In genomic region chr11:124669193-124669592, GRCh38 we compare ENCODE assay signal across 9 cellular contexts. TPM values are rescaled to one million over a fixed set of nuclear protein-coding genes. Genes with fewer than 3 reads are reported as not detected.
DNase-seq lines count a peak whose midpoint lies in the region; ATAC-seq and TF ChIP-seq lines count a peak whose summit lies in the region.
"Had no signal": no experiment of that assay in that cellular context is flagged by ENCODE, and none has a peak within 500 bp of the region (broad histone marks: within the 10 kb centered on the region; RNA-seq: fewer than 3 reads in every experiment).

No MANE protein-coding gene starts in this region.

- in situ Hi-C loops in astrocyte of the cerebellum (cut with HindIII; ENCODE audit: low sequenced_read_pairs) = no loop called here

- no peak for ATAC-seq in CD4-positive, alpha-beta T cell (ENCODE audit: poor library complexity)
- ATAC-seq in GM18861 (IDR thresholded peaks at IDR 0.05; ENCODE audit: unreplicated experiment) = peak; percentile 40

- no peaks in the 10 kb centered on the region for H3K27me3 Mint-ChIP-seq in CD4-positive, alpha-beta T cell

- H3K36me3 ChIP-seq in kidney epithelial cell (ENCODE audit: control insufficient read depth, insufficient read depth, low read length) (no peaks in the 10 kb centered on the region), testis (ENCODE audit: low read depth, missing control alignments) (no peaks in the 10 kb centered on the region)

- H3K27ac Mint-ChIP-seq in CD4-positive, alpha-beta T cell = no peak overlapping the region
- H3K27ac Mint-ChIP-seq: T-helper 1 cell treated with Interleukin-12 subunit alpha and Interleukin-12 subunit beta and Interleukin-4 antibody, amounts not matched to agents 30 μg/mL and 1 μg/mL, for 36 hours had no signal

- POLR2A ChIA-PET in CD4-positive, alpha-beta T cell (lab: Charles Lee) = interaction anchor here (0.6 to 6.2 kb wide), 12 partner anchors 22 to 207 kb away, joined by 3 to 89 read pairs (median 6); partner anchors contain the start of genes ESAM, MSANTD2 and NRGN
- POLR2A ChIA-PET in RWPE1 (lab: Yijun Ruan, JAX; ENCODE audit: low non-redundant PET) = no interaction called here

- no peak overlapping the region for H3K4me3 ChIP-seq in astrocyte of the cerebellum (ENCODE audit: low read depth, low read length)
- H3K4me3 ChIP-seq in kidney epithelial cell (ENCODE audit: low read depth, low read length) = no peak overlapping the region
- H3K4me3 ChIP-seq in testis = no peak overlapping the region

- intact Hi-C loops in CD4-positive, alpha-beta T cell (cut with DNase I, micrococcal nuclease) = loop anchor here (1.0 to 10.0 kb wide), 4 partner anchors 94 to 168 kb away; no protein-coding TSS in a partner anchor
- intact Hi-C loops in testis (cut with DNase I; ENCODE audit: low total_unique reads) = loop anchor here (5.0 kb wide), 1 partner anchor 168 kb away; no protein-coding TSS in a partner anchor

- no peaks in the 10 kb centered on the region for H3K9me3 ChIP-seq in CD4-positive, alpha-beta T cell (ENCODE audit: control insufficient read depth, low read length)
- H3K9me3 ChIP-seq in testis = no peaks in the 10 kb centered on the region

- peaks cover 32% of the 10 kb centered on the region for H3K4me1 Mint-ChIP-seq in CD4-positive, alpha-beta T cell (ENCODE audit: low read depth)

- CTCF ChIA-PET in CD4-positive, alpha-beta T cell (lab: Charles Lee) = interaction anchor here (0.6 to 5.9 kb wide), 31 partner anchors 9 to 196 kb away, joined by 3 to 48 read pairs (median 4); partner anchors contain the start of genes ESAM, MSANTD2, ROBO3 and TBRG1
- CTCF ChIA-PET in RWPE1 (lab: Yijun Ruan, JAX) = interaction anchor here (0.6 to 3.0 kb wide), 11 partner anchors 68 to 436 kb away, joined by 3 to 18 read pairs (median 4); partner anchors contain the start of gene ESAM

- H3K27me3 ChIP-seq in CD4-positive, alpha-beta T cell (ENCODE audit: control insufficient read depth, insufficient read depth, low read length) = no peaks in the 10 kb centered on the region
- H3K27me3 ChIP-seq in kidney epithelial cell (ENCODE audit: control insufficient read depth, insufficient read depth, low read length) (no peaks in the 10 kb centered on the region), testis (no peaks in the 10 kb centered on the region)

- no peaks in the 10 kb centered on the region for H3K9me3 Mint-ChIP-seq in CD4-positive, alpha-beta T cell
- H3K9me3 Mint-ChIP-seq: T-helper 1 cell treated with Interleukin-12 subunit alpha and Interleukin-12 subunit beta and Interleukin-4 antibody, amounts not matched to agents 30 μg/mL and 1 μg/mL, for 36 hours had no signal

- 31 to 34% methylated on average over 8 of the region's 8 CpGs for WGBS in testis, 2 donors

- DNase-seq in CD4-positive, alpha-beta T cell = peak in 9 of 10 experiments; percentile 2 to 30 (median 19)
- peak; percentile 29 for DNase-seq in KG1 (lab: John Stamatoyannopoulos, UW)
- peak; percentile 71 for DNase-seq in RWPE1 (ENCODE audit: low spot score)
- DNase-seq in astrocyte of the cerebellum (ENCODE audit: low read depth) = peak; percentile 29
- DNase-seq in kidney epithelial cell (ENCODE audit: low read depth) = no peak
- DNase-seq in testis = peak; percentile 56
- DNase-seq in COR-L47 (lab: John Stamatoyannopoulos, UW) = no peak

- peaks cover 25% of the 10 kb centered on the region for H3K36me3 Mint-ChIP-seq in CD4-positive, alpha-beta T cell (ENCODE audit: low read depth)

- H3K4me1 ChIP-seq in testis = no peaks in the 10 kb centered on the region

- H3K27ac ChIP-seq in CD4-positive, alpha-beta T cell (ENCODE audit: low read depth, low read length) = no peak overlapping the region
- H3K27ac ChIP-seq in RWPE1 (no peak overlapping the region), testis (no peak overlapping the region)

- H3K4me3 Mint-ChIP-seq in CD4-positive, alpha-beta T cell = no peak overlapping the region
- H3K4me3 Mint-ChIP-seq: T-helper 1 cell treated with Interleukin-12 subunit alpha and Interleukin-12 subunit beta and Interleukin-4 antibody, amounts not matched to agents 30 μg/mL and 1 μg/mL, for 36 hours had no signal

- peak; percentile 97 for TF ChIP-seq CTCF in CD4-positive, alpha-beta T cell (IDR thresholded peaks at IDR 0.05)
- TF ChIP-seq CTCF in RWPE1 (conservative IDR thresholded peaks at IDR 0.05; ENCODE audit: low read depth) (peak; percentile 86), astrocyte of the cerebellum (IDR thresholded peaks at IDR 0.05; ENCODE audit: low read depth, low read length, missing control alignments) (peak; percentile 54), kidney epithelial cell (IDR thresholded peaks at IDR 0.05; ENCODE audit: insufficient read depth, low read length, poor library complexity, severe bottlenecking) (peak; percentile 70), testis (IDR thresholded peaks at IDR 0.05) (peak; percentile 58 to 81 (median 74))

- TF ChIP-seq POLR2A in testis (IDR thresholded peaks at IDR 0.05) = no peak

RNA-seq across cellular contexts. Expression of gene SIAE, which starts 4.3 kb away (rescaled TPM):
- total RNA-seq in CD4-positive, alpha-beta T cell = 1 to 10 TPM; 4.5 to 5.6 TPM
- total RNA-seq in kidney epithelial cell (9.4 and 10.3 TPM in 2 replicates), testis (10 to 100 TPM; 14.5 to 16.1 TPM)
- polyA plus RNA-seq in testis (ENCODE audit: insufficient read depth, low read depth, low replicate concordance) = 15.3 TPM

RNA-seq across cellular contexts. Expression of gene SPA17, which starts 4.5 kb away (rescaled TPM):
- under 1 TPM in 1 of 2 experiments, not detected in 1; 0.16 TPM for total RNA-seq in CD4-positive, alpha-beta T cell
- total RNA-seq in kidney epithelial cell (14.1 and 15.8 TPM in 2 replicates), testis (100 to 1,000 TPM in 1 of 2 donors, 10 to 100 TPM in 1; 97.5 to 170 TPM)
- polyA plus RNA-seq in testis (ENCODE audit: insufficient read depth, low read depth, low replicate concordance) = 405 TPM

RNA-seq across cellular contexts. Expression of gene TBRG1, which starts 46.5 kb away (rescaled TPM):
- total RNA-seq in CD4-positive, alpha-beta T cell = 10 to 100 TPM; 62.4 to 65.9 TPM
- total RNA-seq in kidney epithelial cell (45.4 and 53.7 TPM in 2 replicates), testis (10 to 100 TPM; 25.2 to 35.7 TPM)
- polyA plus RNA-seq in testis (ENCODE audit: insufficient read depth, low read depth, low replicate concordance) = 38.8 TPM

RNA-seq across cellular contexts. Expression of gene PANX3, which starts 58.0 kb away (rescaled TPM):
- not detected for total RNA-seq in CD4-positive, alpha-beta T cell
- not detected in 2 replicates for total RNA-seq in kidney epithelial cell
- under 1 TPM in 1 of 2 donors, not detected in 1; 0.43 TPM for total RNA-seq in testis
- polyA plus RNA-seq in testis (ENCODE audit: insufficient read depth, low read depth, low replicate concordance) = 0.18 TPM

Comparison
In these comparisons a context has a peak if more than half of its experiments do, and no peak if none do; other contexts are left out.
1. DNase-seq: peak in CD4-positive, alpha-beta T cell (9 of 10), KG1 (single experiment), RWPE1 (single experiment), astrocyte of the cerebellum (single experiment) and testis (single experiment); none in kidney epithelial cell (single experiment) and COR-L47 (single experiment).
2. RNA of gene SPA17, which starts 4.5 kb away (total RNA-seq): 97.5 to 170 TPM in testis and 14.1 to 15.8 TPM in kidney epithelial cell; 0.16 TPM in CD4-positive, alpha-beta T cell; every median in the first group is over 10 times any median in the second.
3. Peak in every context shown above with its lines, with median percentiles within 50 percentile points of each other: CTCF ChIP-seq.